ENCODE assay signal across 1 cellular context in genomic region chr2:38751043-38751846, GRCh38.
TF ChIP-seq lines count a peak whose summit lies in the region.

SRSF7 (minus strand) TSS chr2:38751361; CDS start chr2:38751256, 105 bp downstream.

TF ChIP-seq in K562, 482 proteins besides CTCF, POLR2A, EP300 and RAD21 (continued from another document and continues in another):
- TF ChIP-seq ELK3 (CRISPR knock-in tag; IDR thresholded peaks at IDR 0.05) = no peak
- TF ChIP-seq SFPQ (IDR thresholded peaks at IDR 0.05; ENCODE audit: low read depth, low read length) = no peak
- peak; percentile 98 for TF ChIP-seq KDM2B (CRISPR knock-in tag; IDR thresholded peaks at IDR 0.05)
- TF ChIP-seq ZSCAN32 (CRISPR knock-in tag; IDR thresholded peaks at IDR 0.05) = peak; percentile 80
- peak; percentile 82 for TF ChIP-seq NCOA4 (IDR thresholded peaks at IDR 0.05; ENCODE audit: partially characterized antibody)
- no peak; the same call in 1 of the 2 replicates for TF ChIP-seq ESRRA (IDR thresholded peaks at IDR 0.05; ENCODE audit: borderline replicate concordance, low read depth)
- no peak for TF ChIP-seq HES1 (IDR thresholded peaks at IDR 0.05; ENCODE audit: low read depth)
- no peak for TF ChIP-seq ZKSCAN3 (CRISPR knock-in tag; IDR thresholded peaks at IDR 0.05)
- 0 out of 2 replicates have a peak, but pooled peaks have one; percentile 72 for TF ChIP-seq ZNF12 (CRISPR knock-in tag; IDR thresholded peaks at IDR 0.05)
- peak; percentile 93 for TF ChIP-seq MXI1 (IDR thresholded peaks at IDR 0.05; ENCODE audit: low read depth, low read length)
- TF ChIP-seq ZNF436 (CRISPR knock-in tag; IDR thresholded peaks at IDR 0.05) = peak; percentile 82
- TF ChIP-seq FOXA3 (CRISPR knock-in tag; conservative IDR thresholded peaks at IDR 0.05 in 1 of 2, IDR thresholded peaks at IDR 0.05 in 1 of 2) = peak in 1 of 2 experiments; percentile 80; a peak in 2 of 4 replicates
- TF ChIP-seq HOMEZ (CRISPR knock-in tag; IDR thresholded peaks at IDR 0.05) = no peak
- TF ChIP-seq ZFP36 (IDR thresholded peaks at IDR 0.05; ENCODE audit: low read depth, low read length, partially characterized antibody) = peak; percentile 3
- TF ChIP-seq HDAC6 (IDR thresholded peaks at IDR 0.05; ENCODE audit: low read depth, low read length) = 0 out of 2 replicates have a peak, but pooled peaks have one; percentile 84
- TF ChIP-seq MGA (IDR thresholded peaks at IDR 0.05) = peak; percentile 94
- TF ChIP-seq MYBL2 (IDR thresholded peaks at IDR 0.05; ENCODE audit: low read depth) = peak; percentile 72; the same call in 1 of the 2 replicates
- no peak for TF ChIP-seq MYBL2 (CRISPR knock-in tag; IDR thresholded peaks at IDR 0.05; ENCODE audit: borderline replicate concordance)
- no peak; the same call in 1 of the 2 replicates for TF ChIP-seq ILF3 (IDR thresholded peaks at IDR 0.05; ENCODE audit: borderline replicate concordance)
- no peak for TF ChIP-seq ZKSCAN8 (CRISPR knock-in tag; IDR thresholded peaks at IDR 0.05)
- TF ChIP-seq MAFF (IDR thresholded peaks at IDR 0.05; ENCODE audit: low read length) = no peak; the same call in 1 of the 2 replicates
- TF ChIP-seq TFAP4 (CRISPR knock-in tag; IDR thresholded peaks at IDR 0.05; ENCODE audit: borderline replicate concordance) = peak; percentile 89
- TF ChIP-seq ZNF449 (CRISPR knock-in tag; IDR thresholded peaks at IDR 0.05) = no peak
- TF ChIP-seq ZNF224 (CRISPR knock-in tag; IDR thresholded peaks at IDR 0.05) = peak; percentile 93; the same call in 1 of the 2 replicates
- peak in 1 of 2 experiments; percentile 88; a peak in 2 of 4 replicates for TF ChIP-seq CSDE1 (IDR thresholded peaks at IDR 0.05)
- TF ChIP-seq ZBTB43 (CRISPR knock-in tag; IDR thresholded peaks at IDR 0.05) = peak; percentile 97
- peak; percentile 74; the same call in 1 of the 2 replicates for TF ChIP-seq PHF21A (IDR thresholded peaks at IDR 0.05; ENCODE audit: borderline replicate concordance, low read depth)
- TF ChIP-seq CHCHD3 (CRISPR knock-in tag; IDR thresholded peaks at IDR 0.05) = peak; percentile 94
- TF ChIP-seq CC2D1A (IDR thresholded peaks at IDR 0.05) = peak; percentile 57; the same call in 1 of the 2 replicates
- 0 out of 2 replicates have a peak, but pooled peaks have one; percentile 43 for TF ChIP-seq GATAD2B (IDR thresholded peaks at IDR 0.05; ENCODE audit: borderline replicate concordance)
- no peak for TF ChIP-seq SIX5 (IDR thresholded peaks at IDR 0.05; ENCODE audit: borderline replicate concordance in 1 of 2, insufficient read depth in 1 of 2, low read depth in 1 of 2, low read length in 2 of 2)
